1 cellular context compared by ENCODE assay signal in the genomic region with DNA sequence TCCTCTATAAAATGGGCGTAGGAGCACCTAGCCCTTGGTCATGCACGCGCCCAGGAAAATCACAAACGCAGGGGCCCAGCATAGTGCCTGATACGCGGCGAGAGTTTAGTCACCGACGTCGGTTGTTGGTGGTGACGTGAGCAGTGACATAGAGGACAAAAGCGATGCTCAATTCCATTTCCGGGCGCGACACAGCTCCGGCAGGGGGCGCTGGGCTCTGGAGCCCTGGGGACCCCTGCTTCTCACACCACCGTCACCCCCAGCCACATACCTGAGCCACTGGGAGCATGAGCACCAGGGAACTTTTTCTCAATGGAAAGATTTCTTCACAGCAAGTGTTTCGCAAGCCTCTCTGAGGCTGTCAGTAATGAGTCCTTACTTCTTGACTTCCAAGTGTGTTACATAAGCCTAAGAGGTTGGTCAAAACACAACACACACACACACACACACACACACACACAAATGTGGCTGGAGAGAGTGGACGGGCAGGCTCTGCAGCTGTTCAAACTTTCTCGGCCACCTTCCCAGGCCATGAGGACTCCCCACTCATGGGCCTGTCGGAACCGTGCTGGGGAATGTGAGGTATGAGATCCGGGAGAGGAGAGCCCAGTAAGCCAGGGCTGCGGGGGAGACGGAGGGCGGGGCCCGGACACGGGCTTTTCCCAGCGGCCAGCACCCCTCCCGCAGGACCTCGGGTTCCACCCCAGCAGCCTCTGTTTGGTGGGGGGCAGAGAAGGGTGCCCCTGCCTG.
A peak's percentile ranks its signal among the peaks of the same experiment; 100 is the strongest.
TF ChIP-seq lines count a peak whose summit lies in the region.

No MANE protein-coding gene starts in this region.

TF ChIP-seq in K562, 482 proteins besides CTCF, POLR2A, EP300 and RAD21 (continued from another document and continues in another):
- TF ChIP-seq, protein P1, sequence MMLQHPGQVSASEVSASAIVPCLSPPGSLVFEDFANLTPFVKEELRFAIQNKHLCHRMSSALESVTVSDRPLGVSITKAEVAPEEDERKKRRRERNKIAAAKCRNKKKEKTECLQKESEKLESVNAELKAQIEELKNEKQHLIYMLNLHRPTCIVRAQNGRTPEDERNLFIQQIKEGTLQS (IDR thresholded peaks at IDR 0.05): peak; percentile 78
- TF ChIP-seq, protein P1 (CRISPR knock-in tag; conservative IDR thresholded peaks at IDR 0.05): peak; percentile 69
- TF ChIP-seq RBM17 (IDR thresholded peaks at IDR 0.05; ENCODE audit: borderline replicate concordance, low read depth, low read length) (no peak), ZNF12 (CRISPR knock-in tag; IDR thresholded peaks at IDR 0.05) (no peak), ZNF121 (CRISPR knock-in tag; conservative IDR thresholded peaks at IDR 0.05) (no peak), CSDE1 (IDR thresholded peaks at IDR 0.05) (peak in 1 of 2 experiments; percentile 63; a peak in 1 of 4 replicates), ZNF23 (CRISPR knock-in tag; IDR thresholded peaks at IDR 0.05) (no peak), SAFB (IDR thresholded peaks at IDR 0.05; ENCODE audit: borderline replicate concordance, low read depth, low read length) (no peak), BDP1 (IDR thresholded peaks at IDR 0.05; ENCODE audit: insufficient read depth, insufficient read length) (no peak), ZNF165 (CRISPR knock-in tag; IDR thresholded peaks at IDR 0.05; ENCODE audit: borderline replicate concordance) (no peak), NR2F6 (CRISPR knock-in tag; IDR thresholded peaks at IDR 0.05) (no peak), SMAD2 (IDR thresholded peaks at IDR 0.05; ENCODE audit: low read depth, low read length) (no peak), SMC3 (conservative IDR thresholded peaks at IDR 0.05; ENCODE audit: insufficient read depth, low read depth, low read length) (0 out of 2 replicates have a peak, but pooled peaks have one; percentile 11), ZNF551 (CRISPR knock-in tag; IDR thresholded peaks at IDR 0.05) (no peak), ZNF764 (CRISPR knock-in tag; IDR thresholded peaks at IDR 0.05; ENCODE audit: low read depth) (no peak), LCOR (CRISPR knock-in tag; IDR thresholded peaks at IDR 0.05) (peak; percentile 24; the same call in 1 of the 2 replicates), CHD4 (IDR thresholded peaks at IDR 0.05; ENCODE audit: insufficient read depth, insufficient replicate concordance, low read depth, low read length, poor library complexity, severe bottlenecking) (no peak), DDX20 (tag; IDR thresholded peaks at IDR 0.05; ENCODE audit: low read depth) (no peak), PPARD (CRISPR knock-in tag; IDR thresholded peaks at IDR 0.05) (no peak), ZNF175 (CRISPR knock-in tag; IDR thresholded peaks at IDR 0.05; ENCODE audit: low read depth) (peak; percentile 55; the same call in 1 of the 2 replicates), ZC3H8 (IDR thresholded peaks at IDR 0.05) (no peak; the same call in 1 of the 2 replicates), HMG20B (CRISPR knock-in tag; IDR thresholded peaks at IDR 0.05) (no peak), ZNF561 (CRISPR knock-in tag; conservative IDR thresholded peaks at IDR 0.05) (no peak), PHF8 (IDR thresholded peaks at IDR 0.05; ENCODE audit: borderline replicate concordance, low read length) (peak; percentile 57; the same call in 1 of the 2 replicates), SAFB2 (IDR thresholded peaks at IDR 0.05; ENCODE audit: borderline replicate concordance, low read depth, low read length, severe bottlenecking) (no peak), ZNF444 (CRISPR knock-in tag; IDR thresholded peaks at IDR 0.05) (no peak), ZNF717 (CRISPR knock-in tag; IDR thresholded peaks at IDR 0.05) (no peak), MAZ (CRISPR knock-in tag; conservative IDR thresholded peaks at IDR 0.05 in 1 of 2, IDR thresholded peaks at IDR 0.05 in 1 of 2) (peak; percentile 55 to 65; a peak in 2 of 4 replicates), RBM34 (IDR thresholded peaks at IDR 0.05; ENCODE audit: borderline replicate concordance, insufficient read depth, low read length) (no peak), MXI1 (IDR thresholded peaks at IDR 0.05; ENCODE audit: low read depth, low read length) (no peak), ZNF134 (CRISPR knock-in tag; conservative IDR thresholded peaks at IDR 0.05) (no peak), ETV5 (CRISPR knock-in tag; IDR thresholded peaks at IDR 0.05; ENCODE audit: low read depth) (peak; percentile 94), XRCC5 (IDR thresholded peaks at IDR 0.05; ENCODE audit: low read depth, low read length) (peak; percentile 56; the same call in 1 of the 2 replicates), SMAD3 (CRISPR knock-in tag; conservative IDR thresholded peaks at IDR 0.05) (no peak), EZH2 (IDR thresholded peaks at IDR 0.05; ENCODE audit: borderline replicate concordance, low read depth, low read length) (no peak), L3MBTL2 (IDR thresholded peaks at IDR 0.05) (peak; percentile 56), PHB2 (IDR thresholded peaks at IDR 0.05; ENCODE audit: low read depth) (no peak), NCOA1 (IDR thresholded peaks at IDR 0.05; ENCODE audit: low read depth) (peak; percentile 91), KDM5B (IDR thresholded peaks at IDR 0.05; ENCODE audit: insufficient replicate concordance, low read depth, low read length) (no peak), KLF6 (CRISPR knock-in tag; IDR thresholded peaks at IDR 0.05; ENCODE audit: borderline replicate concordance) (no peak), MCM5 (IDR thresholded peaks at IDR 0.05; ENCODE audit: low read depth) (no peak), MYBL2 (IDR thresholded peaks at IDR 0.05; ENCODE audit: low read depth) (no peak), MYBL2 (CRISPR knock-in tag; IDR thresholded peaks at IDR 0.05; ENCODE audit: borderline replicate concordance) (no peak), ZEB2 (IDR thresholded peaks at IDR 0.05) (peak; percentile 56; the same call in 1 of the 2 replicates)
- TF ChIP-seq, protein P2, sequence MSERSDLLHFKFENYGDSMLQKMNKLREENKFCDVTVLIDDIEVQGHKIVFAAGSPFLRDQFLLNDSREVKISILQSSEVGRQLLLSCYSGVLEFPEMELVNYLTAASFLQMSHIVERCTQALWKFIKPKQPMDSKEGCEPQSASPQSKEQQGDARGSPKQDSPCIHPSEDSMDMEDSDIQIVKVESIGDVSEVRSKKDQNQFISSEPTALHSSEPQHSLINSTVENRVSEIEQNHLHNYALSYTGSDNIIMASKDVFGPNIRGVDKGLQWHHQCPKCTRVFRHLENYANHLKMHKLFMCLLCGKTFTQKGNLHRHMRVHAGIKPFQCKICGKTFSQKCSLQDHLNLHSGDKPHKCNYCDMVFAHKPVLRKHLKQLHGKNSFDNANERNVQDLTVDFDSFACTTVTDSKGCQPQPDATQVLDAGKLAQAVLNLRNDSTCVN (CRISPR knock-in tag; IDR thresholded peaks at IDR 0.05): no peak
- TF ChIP-seq, protein P3, sequence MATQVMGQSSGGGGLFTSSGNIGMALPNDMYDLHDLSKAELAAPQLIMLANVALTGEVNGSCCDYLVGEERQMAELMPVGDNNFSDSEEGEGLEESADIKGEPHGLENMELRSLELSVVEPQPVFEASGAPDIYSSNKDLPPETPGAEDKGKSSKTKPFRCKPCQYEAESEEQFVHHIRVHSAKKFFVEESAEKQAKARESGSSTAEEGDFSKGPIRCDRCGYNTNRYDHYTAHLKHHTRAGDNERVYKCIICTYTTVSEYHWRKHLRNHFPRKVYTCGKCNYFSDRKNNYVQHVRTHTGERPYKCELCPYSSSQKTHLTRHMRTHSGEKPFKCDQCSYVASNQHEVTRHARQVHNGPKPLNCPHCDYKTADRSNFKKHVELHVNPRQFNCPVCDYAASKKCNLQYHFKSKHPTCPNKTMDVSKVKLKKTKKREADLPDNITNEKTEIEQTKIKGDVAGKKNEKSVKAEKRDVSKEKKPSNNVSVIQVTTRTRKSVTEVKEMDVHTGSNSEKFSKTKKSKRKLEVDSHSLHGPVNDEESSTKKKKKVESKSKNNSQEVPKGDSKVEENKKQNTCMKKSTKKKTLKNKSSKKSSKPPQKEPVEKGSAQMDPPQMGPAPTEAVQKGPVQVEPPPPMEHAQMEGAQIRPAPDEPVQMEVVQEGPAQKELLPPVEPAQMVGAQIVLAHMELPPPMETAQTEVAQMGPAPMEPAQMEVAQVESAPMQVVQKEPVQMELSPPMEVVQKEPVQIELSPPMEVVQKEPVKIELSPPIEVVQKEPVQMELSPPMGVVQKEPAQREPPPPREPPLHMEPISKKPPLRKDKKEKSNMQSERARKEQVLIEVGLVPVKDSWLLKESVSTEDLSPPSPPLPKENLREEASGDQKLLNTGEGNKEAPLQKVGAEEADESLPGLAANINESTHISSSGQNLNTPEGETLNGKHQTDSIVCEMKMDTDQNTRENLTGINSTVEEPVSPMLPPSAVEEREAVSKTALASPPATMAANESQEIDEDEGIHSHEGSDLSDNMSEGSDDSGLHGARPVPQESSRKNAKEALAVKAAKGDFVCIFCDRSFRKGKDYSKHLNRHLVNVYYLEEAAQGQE (CRISPR knock-in tag; IDR thresholded peaks at IDR 0.05; ENCODE audit: low read depth): no peak
- TF ChIP-seq, protein P4, sequence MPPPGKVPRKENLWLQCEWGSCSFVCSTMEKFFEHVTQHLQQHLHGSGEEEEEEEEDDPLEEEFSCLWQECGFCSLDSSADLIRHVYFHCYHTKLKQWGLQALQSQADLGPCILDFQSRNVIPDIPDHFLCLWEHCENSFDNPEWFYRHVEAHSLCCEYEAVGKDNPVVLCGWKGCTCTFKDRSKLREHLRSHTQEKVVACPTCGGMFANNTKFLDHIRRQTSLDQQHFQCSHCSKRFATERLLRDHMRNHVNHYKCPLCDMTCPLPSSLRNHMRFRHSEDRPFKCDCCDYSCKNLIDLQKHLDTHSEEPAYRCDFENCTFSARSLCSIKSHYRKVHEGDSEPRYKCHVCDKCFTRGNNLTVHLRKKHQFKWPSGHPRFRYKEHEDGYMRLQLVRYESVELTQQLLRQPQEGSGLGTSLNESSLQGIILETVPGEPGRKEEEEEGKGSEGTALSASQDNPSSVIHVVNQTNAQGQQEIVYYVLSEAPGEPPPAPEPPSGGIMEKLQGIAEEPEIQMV (tag; conservative IDR thresholded peaks at IDR 0.05; ENCODE audit: low read depth): no peak
- TF ChIP-seq, protein P5, sequence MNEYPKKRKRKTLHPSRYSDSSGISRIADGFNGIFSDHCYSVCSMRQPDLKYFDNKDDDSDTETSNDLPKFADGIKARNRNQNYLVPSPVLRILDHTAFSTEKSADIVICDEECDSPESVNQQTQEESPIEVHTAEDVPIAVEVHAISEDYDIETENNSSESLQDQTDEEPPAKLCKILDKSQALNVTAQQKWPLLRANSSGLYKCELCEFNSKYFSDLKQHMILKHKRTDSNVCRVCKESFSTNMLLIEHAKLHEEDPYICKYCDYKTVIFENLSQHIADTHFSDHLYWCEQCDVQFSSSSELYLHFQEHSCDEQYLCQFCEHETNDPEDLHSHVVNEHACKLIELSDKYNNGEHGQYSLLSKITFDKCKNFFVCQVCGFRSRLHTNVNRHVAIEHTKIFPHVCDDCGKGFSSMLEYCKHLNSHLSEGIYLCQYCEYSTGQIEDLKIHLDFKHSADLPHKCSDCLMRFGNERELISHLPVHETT (CRISPR knock-in tag; conservative IDR thresholded peaks at IDR 0.05 in 1 of 2, IDR thresholded peaks at IDR 0.05 in 1 of 2): peak in 1 of 2 experiments; percentile 40; a peak in 1 of 4 replicates
- TF ChIP-seq, protein P6, sequence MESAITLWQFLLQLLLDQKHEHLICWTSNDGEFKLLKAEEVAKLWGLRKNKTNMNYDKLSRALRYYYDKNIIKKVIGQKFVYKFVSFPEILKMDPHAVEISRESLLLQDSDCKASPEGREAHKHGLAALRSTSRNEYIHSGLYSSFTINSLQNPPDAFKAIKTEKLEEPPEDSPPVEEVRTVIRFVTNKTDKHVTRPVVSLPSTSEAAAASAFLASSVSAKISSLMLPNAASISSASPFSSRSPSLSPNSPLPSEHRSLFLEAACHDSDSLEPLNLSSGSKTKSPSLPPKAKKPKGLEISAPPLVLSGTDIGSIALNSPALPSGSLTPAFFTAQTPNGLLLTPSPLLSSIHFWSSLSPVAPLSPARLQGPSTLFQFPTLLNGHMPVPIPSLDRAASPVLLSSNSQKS (CRISPR knock-in tag; IDR thresholded peaks at IDR 0.05): no peak
- TF ChIP-seq, protein P7, sequence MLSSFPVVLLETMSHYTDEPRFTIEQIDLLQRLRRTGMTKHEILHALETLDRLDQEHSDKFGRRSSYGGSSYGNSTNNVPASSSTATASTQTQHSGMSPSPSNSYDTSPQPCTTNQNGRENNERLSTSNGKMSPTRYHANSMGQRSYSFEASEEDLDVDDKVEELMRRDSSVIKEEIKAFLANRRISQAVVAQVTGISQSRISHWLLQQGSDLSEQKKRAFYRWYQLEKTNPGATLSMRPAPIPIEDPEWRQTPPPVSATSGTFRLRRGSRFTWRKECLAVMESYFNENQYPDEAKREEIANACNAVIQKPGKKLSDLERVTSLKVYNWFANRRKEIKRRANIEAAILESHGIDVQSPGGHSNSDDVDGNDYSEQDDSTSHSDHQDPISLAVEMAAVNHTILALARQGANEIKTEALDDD (IDR thresholded peaks at IDR 0.05): no peak
- TF ChIP-seq, protein P8, sequence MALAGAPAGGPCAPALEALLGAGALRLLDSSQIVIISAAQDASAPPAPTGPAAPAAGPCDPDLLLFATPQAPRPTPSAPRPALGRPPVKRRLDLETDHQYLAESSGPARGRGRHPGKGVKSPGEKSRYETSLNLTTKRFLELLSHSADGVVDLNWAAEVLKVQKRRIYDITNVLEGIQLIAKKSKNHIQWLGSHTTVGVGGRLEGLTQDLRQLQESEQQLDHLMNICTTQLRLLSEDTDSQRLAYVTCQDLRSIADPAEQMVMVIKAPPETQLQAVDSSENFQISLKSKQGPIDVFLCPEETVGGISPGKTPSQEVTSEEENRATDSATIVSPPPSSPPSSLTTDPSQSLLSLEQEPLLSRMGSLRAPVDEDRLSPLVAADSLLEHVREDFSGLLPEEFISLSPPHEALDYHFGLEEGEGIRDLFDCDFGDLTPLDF (CRISPR knock-in tag; IDR thresholded peaks at IDR 0.05): no peak
- TF ChIP-seq, protein P9, sequence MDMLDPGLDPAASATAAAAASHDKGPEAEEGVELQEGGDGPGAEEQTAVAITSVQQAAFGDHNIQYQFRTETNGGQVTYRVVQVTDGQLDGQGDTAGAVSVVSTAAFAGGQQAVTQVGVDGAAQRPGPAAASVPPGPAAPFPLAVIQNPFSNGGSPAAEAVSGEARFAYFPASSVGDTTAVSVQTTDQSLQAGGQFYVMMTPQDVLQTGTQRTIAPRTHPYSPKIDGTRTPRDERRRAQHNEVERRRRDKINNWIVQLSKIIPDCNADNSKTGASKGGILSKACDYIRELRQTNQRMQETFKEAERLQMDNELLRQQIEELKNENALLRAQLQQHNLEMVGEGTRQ (CRISPR knock-in tag; IDR thresholded peaks at IDR 0.05): no peak
- TF ChIP-seq, protein P10, sequence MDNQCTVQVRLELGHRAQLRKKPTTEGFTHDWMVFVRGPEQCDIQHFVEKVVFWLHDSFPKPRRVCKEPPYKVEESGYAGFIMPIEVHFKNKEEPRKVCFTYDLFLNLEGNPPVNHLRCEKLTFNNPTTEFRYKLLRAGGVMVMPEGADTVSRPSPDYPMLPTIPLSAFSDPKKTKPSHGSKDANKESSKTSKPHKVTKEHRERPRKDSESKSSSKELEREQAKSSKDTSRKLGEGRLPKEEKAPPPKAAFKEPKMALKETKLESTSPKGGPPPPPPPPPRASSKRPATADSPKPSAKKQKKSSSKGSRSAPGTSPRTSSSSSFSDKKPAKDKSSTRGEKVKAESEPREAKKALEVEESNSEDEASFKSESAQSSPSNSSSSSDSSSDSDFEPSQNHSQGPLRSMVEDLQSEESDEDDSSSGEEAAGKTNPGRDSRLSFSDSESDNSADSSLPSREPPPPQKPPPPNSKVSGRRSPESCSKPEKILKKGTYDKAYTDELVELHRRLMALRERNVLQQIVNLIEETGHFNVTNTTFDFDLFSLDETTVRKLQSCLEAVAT (IDR thresholded peaks at IDR 0.05): peak; percentile 34 to 46; a peak in 3 of 4 replicates
